8 cellular contexts compared by ENCODE assay signal in genomic region chr3:19947549-19948071, GRCh38. TPM values are rescaled to one million over a fixed set of nuclear protein-coding genes. Genes with fewer than 3 reads are reported as not detected.
DNase-seq lines count a peak whose midpoint lies in the region; ATAC-seq and TF ChIP-seq lines count a peak whose summit lies in the region.

No MANE protein-coding gene starts in this region.

- intact Hi-C loops in mucosa of descending colon (cut with DNase I, micrococcal nuclease), result loop anchor here in 1 of 2 donors (10.0 kb wide), 1 partner anchor 97 kb away; the partner anchor contains the start of gene KAT2B

- H3K9me3 Mint-ChIP-seq in endodermal cell, result no peaks in the 10 kb centered on the region
- no peaks in the 10 kb centered on the region for H3K9me3 Mint-ChIP-seq in stimulated activated memory B cell treated with anti-CD40 and anti-IgM and Interleukin-4, amounts not matched to agents 10 μg/mL and 1 μg/mL and 100 μg/mL, for 72 hours

- peak overlapping the region; percentile 94 for H3K9ac ChIP-seq in endodermal cell (ENCODE audit: extremely low read depth, low read length, poor library complexity, severe bottlenecking)

- peaks cover 16% of the 10 kb centered on the region for H3K36me3 Mint-ChIP-seq in endodermal cell (ENCODE audit: low read depth)
- peaks cover 11% of the 10 kb centered on the region for H3K36me3 Mint-ChIP-seq in stimulated activated memory B cell treated with anti-CD40 and anti-IgM and Interleukin-4, amounts not matched to agents 10 μg/mL and 1 μg/mL and 100 μg/mL, for 72 hours

- ATAC-seq in HG02973 (IDR thresholded peaks at IDR 0.05; ENCODE audit: unreplicated experiment), result peak; percentile 21
- peak; percentile 38 for ATAC-seq in mucosa of descending colon
- ATAC-seq in stimulated activated memory B cell treated with anti-CD40 and anti-IgM and Interleukin-4, amounts not matched to agents 10 μg/mL and 1 μg/mL and 100 μg/mL, for 72 hours, result peak; percentile 7

- WGBS in endodermal cell (ENCODE audit: insufficient coverage in 1 of 2, insufficient read length in 1 of 2), 2 experiments, result 0% methylated on average over 3 to 27 of the region's 27 CpGs

- H3K4me1 ChIP-seq in endodermal cell (ENCODE audit: control insufficient read depth, insufficient read depth, low read length) (no peaks in the 10 kb centered on the region), mucosa of descending colon (ENCODE audit: low read depth) (peaks cover 19% of the 10 kb centered on the region)

- H3K27ac ChIP-seq in endodermal cell (ENCODE audit: low read depth, low read length), result peak overlapping the region; percentile 96

- H3K4me3 ChIP-seq in endodermal cell (ENCODE audit: low read length), result peak overlapping the region; percentile 96
- peak overlapping the region; percentile 97 for H3K4me3 ChIP-seq in mucosa of descending colon

- peak overlapping the region; percentile 96 for H3K4me3 Mint-ChIP-seq in endodermal cell
- H3K4me3 Mint-ChIP-seq in stimulated activated memory B cell treated with anti-CD40 and anti-IgM and Interleukin-4, amounts not matched to agents 10 μg/mL and 1 μg/mL and 100 μg/mL, for 72 hours, result peak overlapping the region; percentile 82

- peak overlapping the region; percentile 100 for H3K27ac Mint-ChIP-seq in endodermal cell
- peak overlapping the region; percentile 85 for H3K27ac Mint-ChIP-seq in stimulated activated memory B cell treated with anti-CD40 and anti-IgM and Interleukin-4, amounts not matched to agents 10 μg/mL and 1 μg/mL and 100 μg/mL, for 72 hours

- peaks cover 23% of the 10 kb centered on the region for H3K4me1 Mint-ChIP-seq in endodermal cell
- peaks cover 31% of the 10 kb centered on the region for H3K4me1 Mint-ChIP-seq in stimulated activated memory B cell treated with anti-CD40 and anti-IgM and Interleukin-4, amounts not matched to agents 10 μg/mL and 1 μg/mL and 100 μg/mL, for 72 hours

- no peaks in the 10 kb centered on the region for H3K27me3 ChIP-seq in endodermal cell (ENCODE audit: control insufficient read depth, insufficient read depth, low read length, poor library complexity, severe bottlenecking)

- TF ChIP-seq CTCF in endodermal cell (conservative IDR thresholded peaks at IDR 0.05) (no peak), mucosa of descending colon (IDR thresholded peaks at IDR 0.05) (no peak)

- no peaks in the 10 kb centered on the region for H3K9me3 ChIP-seq in endodermal cell (ENCODE audit: control insufficient read depth, low read length)
- no peaks in the 10 kb centered on the region for H3K9me3 ChIP-seq in mucosa of descending colon

- no peaks in the 10 kb centered on the region for H3K27me3 Mint-ChIP-seq in endodermal cell (ENCODE audit: insufficient read depth)
- no peaks in the 10 kb centered on the region for H3K27me3 Mint-ChIP-seq in stimulated activated memory B cell treated with anti-CD40 and anti-IgM and Interleukin-4, amounts not matched to agents 10 μg/mL and 1 μg/mL and 100 μg/mL, for 72 hours

- peak; percentile 51 for DNase-seq in DMS 273 (lab: John Stamatoyannopoulos, UW; ENCODE audit: unreplicated experiment)
- DNase-seq in DMS 273 treated with DMSO at 0.1 percent for 48 hours (lab: John Stamatoyannopoulos, UW), result no peak
- peak; percentile 61 to 62 for DNase-seq in NCI-H526 (lab: John Stamatoyannopoulos, UW)
- DNase-seq in activated CD8-positive, alpha-beta memory T cell treated with anti-CD3 and anti-CD28 coated beads, Interleukin-2, amount 50 U/mL, for 24 hours (ENCODE audit: extremely low read depth), result peak; percentile 10
- DNase-seq in endodermal cell, result peak; percentile 82
- peak in 1 of 3 donors; percentile 62 for DNase-seq in mucosa of descending colon

- H3K36me3 ChIP-seq in endodermal cell (ENCODE audit: control insufficient read depth, insufficient read depth, low read length), result peaks cover 27% of the 10 kb centered on the region
- H3K36me3 ChIP-seq in mucosa of descending colon (ENCODE audit: low read depth), result no peaks in the 10 kb centered on the region

RNA-seq across cellular contexts. Expression of gene RAB5A, which starts 0.7 kb away (rescaled TPM):
- 10 to 100 TPM; 74.2 to 74.9 TPM for total RNA-seq in endodermal cell
- 74.5 TPM for polyA plus RNA-seq in endodermal cell (2013, experiment 1 of 2)
- polyA plus RNA-seq in endodermal cell (2013, experiment 2 of 2), result 65.5 TPM
- 10 to 100 TPM; 68.6 to 73.4 (median 69.2) TPM for total RNA-seq in mucosa of descending colon

RNA-seq across cellular contexts. Expression of gene EFHB, which starts 13.6 kb away (rescaled TPM):
- 1 to 10 TPM; 1.3 to 2.7 TPM for total RNA-seq in endodermal cell
- polyA plus RNA-seq in endodermal cell (2013, experiment 1 of 2), result 2.3 TPM
- 2.6 TPM for polyA plus RNA-seq in endodermal cell (2013, experiment 2 of 2)
- total RNA-seq in mucosa of descending colon, result 1 to 10 TPM in 1 of 3 donors, not detected in 2; 1.1 TPM
